ENCODE assay signal across 13 cellular contexts in the genomic region with DNA sequence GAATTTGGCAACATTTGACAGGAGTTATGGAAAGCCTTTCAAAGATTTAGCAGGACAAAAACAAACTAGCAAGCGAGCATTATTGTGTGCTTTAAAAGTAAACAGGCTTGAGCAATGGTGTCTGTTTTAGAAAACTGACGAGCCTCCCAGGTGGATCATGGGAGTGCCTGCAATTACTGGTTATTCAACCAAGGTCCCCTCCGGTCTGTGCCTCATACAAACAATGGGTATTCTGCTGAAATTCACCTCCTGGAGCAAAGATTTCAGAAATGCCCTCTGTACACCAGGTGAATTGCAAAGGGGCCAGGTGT. TPM values are rescaled to one million over a fixed set of nuclear protein-coding genes. Genes with fewer than 3 reads are reported as not detected.
"Had no signal": no experiment of that assay in that cellular context is flagged by ENCODE, and none has a peak within 500 bp of the region (broad histone marks: within the 10 kb centered on the region; RNA-seq: fewer than 3 reads in every experiment).

No MANE protein-coding gene starts in this region.

- H3K36me3 ChIP-seq: adrenal gland, left ventricle myocardium inferior had no signal

- ATAC-seq: right cardiac atrium; stimulated activated naive CD8-positive, alpha-beta T cell treated with anti-CD3 and anti-CD28 coated beads, Interleukin-15, amount 100 ng/mL, for 72 hours had no signal

- H3K36me3 Mint-ChIP-seq: natural killer cell had no signal

- H3K27ac Mint-ChIP-seq: natural killer cell had no signal

- H2AFZ ChIP-seq: hepatocyte had no signal

- H3K4me3 Mint-ChIP-seq: natural killer cell; stimulated activated naive CD8-positive, alpha-beta T cell treated with anti-CD3 and anti-CD28 coated beads, Interleukin-15, amount 100 ng/mL, for 72 hours had no signal

- H3K27ac ChIP-seq: hepatocyte, left ventricle myocardium inferior, spleen had no signal

- H3K27me3 ChIP-seq: adrenal gland, hepatocyte, spleen had no signal

- H3K9me3 ChIP-seq: adrenal gland, left ventricle myocardium inferior had no signal

- H3K27me3 Mint-ChIP-seq: stimulated activated naive CD8-positive, alpha-beta T cell treated with anti-CD3 and anti-CD28 coated beads, Interleukin-15, amount 100 ng/mL, for 72 hours had no signal

- H3K4me1 ChIP-seq: left ventricle myocardium inferior had no signal

- H3K4me2 ChIP-seq: hepatocyte had no signal

- H3K4me3 ChIP-seq: adrenal gland, hepatocyte, left ventricle myocardium inferior, spleen had no signal

- DNase-seq: activated CD4-positive, alpha-beta T cell treated with anti-CD3 and anti-CD28 coated beads for 1 hour; activated CD4-positive, alpha-beta T cell treated with anti-CD3 and anti-CD28 coated beads, Interleukin-2, amount 50 U/mL, for 4 hours; activated naive CD4-positive, alpha-beta T cell treated with Interleukin-2 at 50 U/mL for 16 hours; activated T-cell treated with anti-CD3 and anti-CD28 coated beads for 4 hours; left ventricle myocardium inferior; natural killer cell; stimulated activated CD4-positive, alpha-beta T cell treated with anti-CD3 and anti-CD28 coated beads, Interleukin-1b, Interleukin-23, amount 100 ng/mL, for 48 hours; stimulated activated naive CD8-positive, alpha-beta T cell treated with anti-CD3 and anti-CD28 coated beads, Interleukin-15, amount 100 ng/mL, for 72 hours had no signal

- H3K79me2 ChIP-seq: hepatocyte had no signal

RNA-seq across cellular contexts. Expression of a gene that starts 22.4 kb away (rescaled TPM):
- total RNA-seq: hepatocyte, left ventricle myocardium inferior, right cardiac atrium, urinary bladder had no signal
- polyA plus RNA-seq: hepatocyte had no signal

RNA-seq across cellular contexts. Expression of a gene that starts 33.2 kb away (rescaled TPM):
- total RNA-seq: hepatocyte, urinary bladder had no signal
